ENCODE assay signal across 19 cellular contexts in the genomic region with DNA sequence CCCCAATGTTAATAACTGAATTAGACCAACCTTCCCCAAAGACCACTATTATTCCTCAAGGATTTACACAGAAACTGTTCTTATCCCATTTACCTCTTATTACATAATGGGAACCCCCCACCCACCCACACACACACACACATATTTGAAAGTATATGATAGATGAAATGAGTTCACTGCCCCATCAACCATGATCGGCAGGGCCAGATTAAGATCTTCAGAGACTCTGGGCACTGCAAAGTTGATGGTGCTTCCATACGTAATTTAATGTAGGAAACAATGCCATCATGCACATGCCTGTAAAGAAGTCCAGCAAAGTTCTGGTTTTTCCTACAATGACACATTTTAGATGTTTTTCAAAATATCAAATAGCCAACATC. TPM values are rescaled to one million over a fixed set of nuclear protein-coding genes. Genes with fewer than 3 reads are reported as not detected.
DNase-seq lines count a peak whose midpoint lies in the region; ATAC-seq and TF ChIP-seq lines count a peak whose summit lies in the region.
"Had no signal": no experiment of that assay in that cellular context is flagged by ENCODE, and none has a peak within 500 bp of the region (broad histone marks: within the 10 kb centered on the region; RNA-seq: fewer than 3 reads in every experiment).

No MANE protein-coding gene starts in this region.

- H3K4me1 ChIP-seq in OCI-LY1 (ENCODE audit: insufficient read depth, low read length, severe bottlenecking) (peaks cover 64% of the 10 kb centered on the region), stomach (peaks cover 0 to 31% (median 21%) of the 10 kb centered on the region in 4 donors)
- H3K4me1 ChIP-seq: prostate gland had no signal

- no peak for ATAC-seq in activated T-cell treated with anti-CD3 and anti-CD28 coated beads, Interleukin-2, amount 50 U/mL, for 72 hours (replicated peaks in 1 of 2)
- no peak for ATAC-seq in central memory CD8-positive, alpha-beta T cell (replicated peaks; ENCODE audit: extremely low read depth, poor library complexity, severe bottlenecking)
- ATAC-seq in left colon (no peak), HG03432 (IDR thresholded peaks at IDR 0.05; ENCODE audit: unreplicated experiment) (no peak), HG03521 (IDR thresholded peaks at IDR 0.05; ENCODE audit: unreplicated experiment) (no peak)
- ATAC-seq: gastroesophageal sphincter had no signal

- H3K9me3 ChIP-seq in OCI-LY1 (ENCODE audit: low read length), result no peaks in the 10 kb centered on the region
- H3K9me3 ChIP-seq in stomach, result no peaks in the 10 kb centered on the region
- H3K9me3 ChIP-seq: gastroesophageal sphincter, prostate gland had no signal

- H3K9me3 Mint-ChIP-seq in activated T-cell treated with anti-CD3 and anti-CD28 coated beads, Interleukin-2, amount 50 U/mL, for 72 hours, result no peaks in the 10 kb centered on the region
- no peaks in the 10 kb centered on the region for H3K9me3 Mint-ChIP-seq in central memory CD8-positive, alpha-beta T cell

- H3K4me2 ChIP-seq in OCI-LY1 (ENCODE audit: low read length), result peak overlapping the region; percentile 52

- no peak overlapping the region for H2AFZ ChIP-seq in OCI-LY1 (ENCODE audit: low read length)

- H3K27ac ChIP-seq in OCI-LY1 (ENCODE audit: low read depth, low read length, poor library complexity, severe bottlenecking) (peak overlapping the region; percentile 95), stomach (peak overlapping the region in 3 of 5 donors; percentile 20 to 74 (median 48))
- H3K27ac ChIP-seq: prostate gland had no signal

- H3K4me3 ChIP-seq in OCI-LY1 (ENCODE audit: low read depth, low read length, poor library complexity, severe bottlenecking), result peak overlapping the region; percentile 6
- H3K4me3 ChIP-seq in stomach, result no peak overlapping the region
- H3K4me3 ChIP-seq: gastroesophageal sphincter, prostate gland had no signal

- intact Hi-C loops in stomach (cut with DNase I; ENCODE audit: low total_unique reads), result no loop called here
- intact Hi-C loops in left colon (cut with DNase I, micrococcal nuclease), result no loop called here

- H3K9ac ChIP-seq in OCI-LY1 (ENCODE audit: low read length), result peak overlapping the region; percentile 49

- H3K27me3 ChIP-seq in OCI-LY1 (ENCODE audit: insufficient read depth, low read length), result no peaks in the 10 kb centered on the region
- no peaks in the 10 kb centered on the region for H3K27me3 ChIP-seq in stomach
- H3K27me3 ChIP-seq: gastroesophageal sphincter had no signal

- peaks cover 8% of the 10 kb centered on the region; the same call in 1 of the 2 replicates for H3F3A ChIP-seq in OCI-LY1 (ENCODE audit: insufficient read depth, low read length)

- no peaks in the 10 kb centered on the region for H4K20me1 ChIP-seq in OCI-LY1 (ENCODE audit: insufficient read depth, low read length)

- H3K36me3 Mint-ChIP-seq in activated T-cell treated with anti-CD3 and anti-CD28 coated beads, Interleukin-2, amount 50 U/mL, for 72 hours (ENCODE audit: insufficient read depth in 2 of 2), result no peaks in the 10 kb centered on the region
- H3K36me3 Mint-ChIP-seq in central memory CD8-positive, alpha-beta T cell (ENCODE audit: insufficient read depth), result peaks cover 11% of the 10 kb centered on the region

- no peaks in the 10 kb centered on the region for H3K36me3 ChIP-seq in OCI-LY1 (ENCODE audit: insufficient read depth, low read length)
- no peaks in the 10 kb centered on the region for H3K36me3 ChIP-seq in stomach
- H3K36me3 ChIP-seq: gastroesophageal sphincter, prostate gland had no signal

- DNase-seq in activated T-cell treated with anti-CD3 and anti-CD28 coated beads, Interleukin-2, amount 50 U/mL, for 72 hours, result no peak
- DNase-seq in activated T-cell treated with anti-CD3 and anti-CD28 coated beads for 4 hours (no peak), stomach (no peak), left colon (no peak)
- DNase-seq in central memory CD8-positive, alpha-beta T cell (ENCODE audit: low spot score in 2 of 2), result no peak
- DNase-seq: activated effector memory CD4-positive, alpha-beta T cell treated with Interleukin-2 at 50 U/mL for 16 hours; aorta; EL; GOT3; mammary epithelial cell; NCI-H1105; SHP77 treated with DMSO at 0.1 percent for 48 hours; stimulated activated naive CD4-positive, alpha-beta T cell; T1000 had no signal

- no peak for TF ChIP-seq POLR2A in stomach (IDR thresholded peaks at IDR 0.05)

- 67 to 87% (median 78%) methylated on average over 2 of the region's 2 CpGs for WGBS in stomach, 5 donors

- H3K4me1 Mint-ChIP-seq in activated T-cell treated with anti-CD3 and anti-CD28 coated beads, Interleukin-2, amount 50 U/mL, for 72 hours (ENCODE audit: low read depth), result peaks cover 69% of the 10 kb centered on the region
- peaks cover 60% of the 10 kb centered on the region for H3K4me1 Mint-ChIP-seq in central memory CD8-positive, alpha-beta T cell

- H3K4me3 Mint-ChIP-seq in activated T-cell treated with anti-CD3 and anti-CD28 coated beads, Interleukin-2, amount 50 U/mL, for 72 hours, result peak overlapping the region; percentile 68
- peak overlapping the region; percentile 72 for H3K4me3 Mint-ChIP-seq in central memory CD8-positive, alpha-beta T cell

- no peak for TF ChIP-seq CTCF in OCI-LY1 (IDR thresholded peaks at IDR 0.05; ENCODE audit: low read length)
- TF ChIP-seq CTCF in stomach (IDR thresholded peaks at IDR 0.05), result no peak

- no peak overlapping the region for H3K27ac Mint-ChIP-seq in activated T-cell treated with anti-CD3 and anti-CD28 coated beads, Interleukin-2, amount 50 U/mL, for 72 hours
- peak overlapping the region; percentile 92 for H3K27ac Mint-ChIP-seq in central memory CD8-positive, alpha-beta T cell (ENCODE audit: low read depth)

- H3K79me2 ChIP-seq in OCI-LY1 (ENCODE audit: insufficient read depth, low read length), result no peaks in the 10 kb centered on the region

- no peaks in the 10 kb centered on the region for H3K9me2 ChIP-seq in OCI-LY1 (ENCODE audit: low read depth, low read length)

- H3K27me3 Mint-ChIP-seq in activated T-cell treated with anti-CD3 and anti-CD28 coated beads, Interleukin-2, amount 50 U/mL, for 72 hours (ENCODE audit: low read depth), result peaks cover 14% of the 10 kb centered on the region
- H3K27me3 Mint-ChIP-seq in central memory CD8-positive, alpha-beta T cell, result no peaks in the 10 kb centered on the region

- TF ChIP-seq EP300 in stomach (IDR thresholded peaks at IDR 0.05), result no peak

RNA-seq across cellular contexts. Expression of gene HERPUD2, which starts 35.0 kb away (rescaled TPM):
- 10 to 100 TPM; 37.5 to 40.4 TPM for total RNA-seq in activated T-cell treated with anti-CD3 and anti-CD28 coated beads, Interleukin-2, amount 50 U/mL, for 72 hours
- total RNA-seq in stomach (10 to 100 TPM in 3 of 5 donors, 1 to 10 TPM in 2; 1.4 to 26.7 (median 10.7) TPM), left colon (10 to 100 TPM; 23.2 to 30.9 TPM)
- polyA plus RNA-seq in stomach, result 1 to 10 TPM; 7.1 to 9.9 (median 8.1) TPM
